8 cellular contexts compared by ENCODE assay signal in genomic region chr7:1403844-1404404, GRCh38. TPM values are rescaled to one million over a fixed set of nuclear protein-coding genes. Genes with fewer than 3 reads are reported as not detected.
DNase-seq lines count a peak whose midpoint lies in the region; ATAC-seq and TF ChIP-seq lines count a peak whose summit lies in the region.

No MANE protein-coding gene starts in this region.

- peak; percentile 22 for DNase-seq in ACHN
- DNase-seq in HCEC 1CT: peak; percentile 49
- peak; percentile 34 to 69 for DNase-seq in SJSA1 (ENCODE audit: low read depth in 1 of 2, low spot score in 2 of 2)
- DNase-seq in right cardiac atrium: peak in 1 of 3 donors; percentile 61
- no peak for DNase-seq in effector memory CD8-positive, alpha-beta T cell
- DNase-seq in upper lobe of right lung: no peak
- DNase-seq in middle frontal gyrus (ENCODE audit: extremely low spot score, low spot score): no peak

- no peak overlapping the region for H3K4me3 Mint-ChIP-seq in effector memory CD8-positive, alpha-beta T cell

- H3K36me3 Mint-ChIP-seq in effector memory CD8-positive, alpha-beta T cell (ENCODE audit: insufficient read depth): no peaks in the 10 kb centered on the region

- no peaks in the 10 kb centered on the region for H3K9me3 Mint-ChIP-seq in effector memory CD8-positive, alpha-beta T cell

- peaks cover 3% of the 10 kb centered on the region; the same call in 1 of the 2 replicates for H3K4me1 ChIP-seq in SJSA1 (replicated peaks)
- no peaks in the 10 kb centered on the region for H3K4me1 ChIP-seq in right cardiac atrium (ENCODE audit: control insufficient read depth, insufficient read depth, low read length)
- no peaks in the 10 kb centered on the region for H3K4me1 ChIP-seq in upper lobe of right lung

- H3K4me3 ChIP-seq in SJSA1 (no peak overlapping the region), right cardiac atrium (ENCODE audit: low read length) (no peak overlapping the region), upper lobe of right lung (no peak overlapping the region)

- no peak for TF ChIP-seq CTCF in upper lobe of right lung (IDR thresholded peaks at IDR 0.05)

- H3K4me1 Mint-ChIP-seq in effector memory CD8-positive, alpha-beta T cell (ENCODE audit: low read depth in 2 of 2): peaks cover 8% of the 10 kb centered on the region in 2 donors

- H3K36me3 ChIP-seq in SJSA1 (no peaks in the 10 kb centered on the region), upper lobe of right lung (no peaks in the 10 kb centered on the region)

- peaks cover 61 to 86% of the 10 kb centered on the region in 2 donors for H3K27me3 Mint-ChIP-seq in effector memory CD8-positive, alpha-beta T cell

- H3K27me3 ChIP-seq in SJSA1 (replicated peaks): peaks cover 86% of the 10 kb centered on the region
- H3K27me3 ChIP-seq in right cardiac atrium (ENCODE audit: control insufficient read depth, insufficient read depth): no peaks in the 10 kb centered on the region
- H3K27me3 ChIP-seq in upper lobe of right lung: peaks cover 85% of the 10 kb centered on the region

- ATAC-seq in right cardiac atrium: peak; percentile 13 to 67
- no peak for ATAC-seq in effector memory CD8-positive, alpha-beta T cell (replicated peaks)
- ATAC-seq in HG03045 (IDR thresholded peaks at IDR 0.05; ENCODE audit: unreplicated experiment): no peak
- no peak for ATAC-seq in upper lobe of right lung

- 6% methylated on average over 28 of the region's 28 CpGs for WGBS in right cardiac atrium

- H3K27ac ChIP-seq in SJSA1 (no peak overlapping the region), right cardiac atrium (ENCODE audit: low read length) (no peak overlapping the region), upper lobe of right lung (no peak overlapping the region)

- in situ Hi-C loops in ACHN (cut with HindIII; ENCODE audit: low pct_ligation_motif_present, low pct_unique_long_range_greater_than_20kb, low sequenced_read_pairs): no loop called here

- no peak overlapping the region for H3K27ac Mint-ChIP-seq in effector memory CD8-positive, alpha-beta T cell

- H3K9me3 ChIP-seq in SJSA1 (replicated peaks): peaks cover 9% of the 10 kb centered on the region
- H3K9me3 ChIP-seq in right cardiac atrium (ENCODE audit: control insufficient read depth, low read length): peaks cover 8% of the 10 kb centered on the region
- no peaks in the 10 kb centered on the region for H3K9me3 ChIP-seq in upper lobe of right lung

- intact Hi-C loops in right cardiac atrium (cut with DNase I) (loop anchor here in 1 of 4 donors (10.0 kb wide), 1 partner anchor 179 kb away; no protein-coding TSS in a partner anchor), upper lobe of right lung (cut with DNase I) (no loop called here)

RNA-seq across cellular contexts. Expression of gene MICALL2, which starts 55.3 kb away (rescaled TPM):
- total RNA-seq in SJSA1 (2014; rRNA removed; shearing (Covaris generic)): 4.0 and 7.7 TPM in 2 replicates
- total RNA-seq in right cardiac atrium (10 to 100 TPM in 3 of 4 donors, 1 to 10 TPM in 1; 9.7 to 18.7 (median 13.4) TPM), upper lobe of right lung (37.6 TPM)
- polyA plus RNA-seq in right cardiac atrium: 13.0 TPM

Comparison
In these comparisons a context has a peak if more than half of its experiments do, and no peak if none do; other contexts are left out.
1. DNase-seq: peak in ACHN (single experiment), HCEC 1CT (single experiment) and SJSA1 (2 of 2); none in effector memory CD8-positive, alpha-beta T cell (0 of 3), upper lobe of right lung (single experiment) and middle frontal gyrus (single experiment).
2. ATAC-seq: peak in right cardiac atrium (2 of 2); none in effector memory CD8-positive, alpha-beta T cell (single experiment), HG03045 (single experiment) and upper lobe of right lung (single experiment).